Comparison of ENCODE assay signal across 8 cellular contexts in the genomic region with DNA sequence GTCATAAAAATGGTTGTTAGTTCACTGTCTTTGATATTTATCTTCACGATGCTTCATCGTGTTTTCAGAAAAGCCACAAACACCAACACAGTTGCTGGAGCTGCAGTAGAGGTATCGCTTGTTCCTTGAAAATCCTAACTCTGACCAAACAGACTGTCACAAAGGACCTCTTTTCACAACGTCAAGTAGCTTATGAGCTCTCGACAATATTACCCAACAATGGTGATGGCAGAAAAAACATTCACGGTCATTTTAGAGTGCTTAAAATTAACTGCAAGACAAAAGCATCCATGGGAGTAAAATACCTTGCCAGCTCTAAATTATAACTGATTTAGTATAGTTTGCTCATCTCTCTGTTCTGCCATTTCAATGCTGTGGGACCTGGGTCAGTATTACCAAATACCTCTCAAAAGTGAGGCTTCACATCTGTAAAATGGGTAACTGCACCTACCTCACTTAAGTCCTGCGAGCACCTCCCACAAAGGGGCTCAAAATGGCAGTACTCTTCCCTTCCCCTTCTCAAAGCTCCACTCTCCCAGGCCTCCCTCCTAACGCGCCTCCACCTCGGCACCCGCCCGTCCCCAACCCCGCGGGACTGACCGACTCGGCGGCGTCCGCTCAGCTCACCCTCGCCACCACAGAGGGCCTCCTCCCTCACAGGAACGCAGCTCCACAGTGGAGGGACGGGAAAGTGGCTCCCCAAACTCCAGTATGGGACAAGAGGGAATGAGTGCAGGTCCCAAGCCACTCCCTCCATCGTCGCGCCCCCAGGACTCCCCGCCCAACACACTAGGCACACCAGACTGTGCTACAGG. TPM values are rescaled to one million over a fixed set of nuclear protein-coding genes. Genes with fewer than 3 reads are reported as not detected.
DNase-seq lines count a peak whose midpoint lies in the region; ATAC-seq, FAIRE-seq and TF ChIP-seq lines count a peak whose summit lies in the region.

No MANE protein-coding gene starts in this region.

- peak overlapping the region; percentile 94 for H3K27ac ChIP-seq in C4-2B
- peak overlapping the region; percentile 87 for H3K27ac ChIP-seq in muscle layer of colon (ENCODE audit: low read depth, low read length)

- no peak for FAIRE-seq in RCC 7860 (lab: Jason Lieb, UNC)

- TF ChIP-seq CTCF in C4-2B (conservative IDR thresholded peaks at IDR 0.05) (no peak), epithelial cell of proximal tubule (conservative IDR thresholded peaks at IDR 0.05; ENCODE audit: low read depth, low read length) (no peak)

- H3K4me1 ChIP-seq in muscle layer of colon (ENCODE audit: insufficient read depth, low read length), result peaks cover 12% of the 10 kb centered on the region

- peak; percentile 46 for ATAC-seq in GM19035 (IDR thresholded peaks at IDR 0.05; ENCODE audit: unreplicated experiment)
- peak; percentile 39 for ATAC-seq in HG03196 (IDR thresholded peaks at IDR 0.05; ENCODE audit: unreplicated experiment)
- peak; percentile 78 for ATAC-seq in SK-N-SH treated with all-trans-retinoic acid at 6 μM for 48 hours

- H3K9me3 ChIP-seq in muscle layer of colon (ENCODE audit: low read length), result no peaks in the 10 kb centered on the region

- H3K4me3 ChIP-seq in epithelial cell of proximal tubule (ENCODE audit: low read depth, low read length) (peak overlapping the region; percentile 87), muscle layer of colon (ENCODE audit: low read depth in 1 of 2, low read length in 2 of 2) (peak overlapping the region; percentile 64 to 78)

- peaks cover 0 to 7% of the 10 kb centered on the region in 2 donors for H3K27me3 ChIP-seq in muscle layer of colon (ENCODE audit: control insufficient read depth in 1 of 2, insufficient read depth in 2 of 2, low read length in 2 of 2)

- peak overlapping the region; percentile 19 for H3K9ac ChIP-seq in muscle layer of colon (ENCODE audit: low read length)

- H3K36me3 ChIP-seq in muscle layer of colon (ENCODE audit: insufficient read depth, low read length), result no peaks in the 10 kb centered on the region

- DNase-seq in epithelial cell of proximal tubule (ENCODE audit: low read depth) (no peak), RCC 7860 (ENCODE audit: low spot score) (no peak), HPDE6-E6E7 (ENCODE audit: extremely low spot score) (no peak)

TF ChIP-seq in SK-N-SH treated with all-trans-retinoic acid at 6 μM for 48 hours, 23 proteins besides CTCF, POLR2A, EP300 and RAD21:
- TF ChIP-seq BACH2 (CRISPR knock-in tag; IDR thresholded peaks at IDR 0.05; ENCODE audit: borderline replicate concordance), result no peak
- no peak for TF ChIP-seq SNAI2 (CRISPR knock-in tag; IDR thresholded peaks at IDR 0.05)
- TF ChIP-seq ESRRG (CRISPR knock-in tag; IDR thresholded peaks at IDR 0.05), result no peak
- no peak for TF ChIP-seq ZC3H10 (CRISPR knock-in tag; IDR thresholded peaks at IDR 0.05)
- TF ChIP-seq, protein P1, sequence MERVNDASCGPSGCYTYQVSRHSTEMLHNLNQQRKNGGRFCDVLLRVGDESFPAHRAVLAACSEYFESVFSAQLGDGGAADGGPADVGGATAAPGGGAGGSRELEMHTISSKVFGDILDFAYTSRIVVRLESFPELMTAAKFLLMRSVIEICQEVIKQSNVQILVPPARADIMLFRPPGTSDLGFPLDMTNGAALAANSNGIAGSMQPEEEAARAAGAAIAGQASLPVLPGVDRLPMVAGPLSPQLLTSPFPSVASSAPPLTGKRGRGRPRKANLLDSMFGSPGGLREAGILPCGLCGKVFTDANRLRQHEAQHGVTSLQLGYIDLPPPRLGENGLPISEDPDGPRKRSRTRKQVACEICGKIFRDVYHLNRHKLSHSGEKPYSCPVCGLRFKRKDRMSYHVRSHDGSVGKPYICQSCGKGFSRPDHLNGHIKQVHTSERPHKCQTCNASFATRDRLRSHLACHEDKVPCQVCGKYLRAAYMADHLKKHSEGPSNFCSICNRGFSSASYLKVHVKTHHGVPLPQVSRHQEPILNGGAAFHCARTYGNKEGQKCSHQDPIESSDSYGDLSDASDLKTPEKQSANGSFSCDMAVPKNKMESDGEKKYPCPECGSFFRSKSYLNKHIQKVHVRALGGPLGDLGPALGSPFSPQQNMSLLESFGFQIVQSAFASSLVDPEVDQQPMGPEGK (CRISPR knock-in tag; IDR thresholded peaks at IDR 0.05; ENCODE audit: borderline replicate concordance), result no peak
- TF ChIP-seq ZFP3 (CRISPR knock-in tag; IDR thresholded peaks at IDR 0.05), result no peak
- no peak for TF ChIP-seq CSDC2 (CRISPR knock-in tag; IDR thresholded peaks at IDR 0.05)
- TF ChIP-seq RARB (CRISPR knock-in tag; IDR thresholded peaks at IDR 0.05), result no peak
- TF ChIP-seq, protein P2, sequence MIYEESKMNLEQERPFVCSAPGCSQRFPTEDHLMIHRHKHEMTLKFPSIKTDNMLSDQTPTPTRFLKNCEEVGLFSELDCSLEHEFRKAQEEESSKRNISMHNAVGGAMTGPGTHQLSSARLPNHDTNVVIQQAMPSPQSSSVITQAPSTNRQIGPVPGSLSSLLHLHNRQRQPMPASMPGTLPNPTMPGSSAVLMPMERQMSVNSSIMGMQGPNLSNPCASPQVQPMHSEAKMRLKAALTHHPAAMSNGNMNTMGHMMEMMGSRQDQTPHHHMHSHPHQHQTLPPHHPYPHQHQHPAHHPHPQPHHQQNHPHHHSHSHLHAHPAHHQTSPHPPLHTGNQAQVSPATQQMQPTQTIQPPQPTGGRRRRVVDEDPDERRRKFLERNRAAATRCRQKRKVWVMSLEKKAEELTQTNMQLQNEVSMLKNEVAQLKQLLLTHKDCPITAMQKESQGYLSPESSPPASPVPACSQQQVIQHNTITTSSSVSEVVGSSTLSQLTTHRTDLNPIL (CRISPR knock-in tag; IDR thresholded peaks at IDR 0.05; ENCODE audit: low read depth), result no peak
- no peak for TF ChIP-seq ZNF8 (CRISPR knock-in tag; IDR thresholded peaks at IDR 0.05)
- TF ChIP-seq TCF4 (CRISPR knock-in tag; IDR thresholded peaks at IDR 0.05; ENCODE audit: borderline replicate concordance), result no peak
- no peak for TF ChIP-seq ZNF565 (CRISPR knock-in tag; conservative IDR thresholded peaks at IDR 0.05; ENCODE audit: low read depth)
- TF ChIP-seq ISL1 (CRISPR knock-in tag; IDR thresholded peaks at IDR 0.05), result no peak
- TF ChIP-seq, protein P3, sequence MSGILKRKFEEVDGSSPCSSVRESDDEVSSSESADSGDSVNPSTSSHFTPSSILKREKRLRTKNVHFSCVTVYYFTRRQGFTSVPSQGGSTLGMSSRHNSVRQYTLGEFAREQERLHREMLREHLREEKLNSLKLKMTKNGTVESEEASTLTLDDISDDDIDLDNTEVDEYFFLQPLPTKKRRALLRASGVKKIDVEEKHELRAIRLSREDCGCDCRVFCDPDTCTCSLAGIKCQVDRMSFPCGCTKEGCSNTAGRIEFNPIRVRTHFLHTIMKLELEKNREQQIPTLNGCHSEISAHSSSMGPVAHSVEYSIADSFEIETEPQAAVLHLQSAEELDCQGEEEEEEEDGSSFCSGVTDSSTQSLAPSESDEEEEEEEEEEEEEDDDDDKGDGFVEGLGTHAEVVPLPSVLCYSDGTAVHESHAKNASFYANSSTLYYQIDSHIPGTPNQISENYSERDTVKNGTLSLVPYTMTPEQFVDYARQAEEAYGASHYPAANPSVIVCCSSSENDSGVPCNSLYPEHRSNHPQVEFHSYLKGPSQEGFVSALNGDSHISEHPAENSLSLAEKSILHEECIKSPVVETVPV (CRISPR knock-in tag; IDR thresholded peaks at IDR 0.05), result no peak
- TF ChIP-seq, protein P4, sequence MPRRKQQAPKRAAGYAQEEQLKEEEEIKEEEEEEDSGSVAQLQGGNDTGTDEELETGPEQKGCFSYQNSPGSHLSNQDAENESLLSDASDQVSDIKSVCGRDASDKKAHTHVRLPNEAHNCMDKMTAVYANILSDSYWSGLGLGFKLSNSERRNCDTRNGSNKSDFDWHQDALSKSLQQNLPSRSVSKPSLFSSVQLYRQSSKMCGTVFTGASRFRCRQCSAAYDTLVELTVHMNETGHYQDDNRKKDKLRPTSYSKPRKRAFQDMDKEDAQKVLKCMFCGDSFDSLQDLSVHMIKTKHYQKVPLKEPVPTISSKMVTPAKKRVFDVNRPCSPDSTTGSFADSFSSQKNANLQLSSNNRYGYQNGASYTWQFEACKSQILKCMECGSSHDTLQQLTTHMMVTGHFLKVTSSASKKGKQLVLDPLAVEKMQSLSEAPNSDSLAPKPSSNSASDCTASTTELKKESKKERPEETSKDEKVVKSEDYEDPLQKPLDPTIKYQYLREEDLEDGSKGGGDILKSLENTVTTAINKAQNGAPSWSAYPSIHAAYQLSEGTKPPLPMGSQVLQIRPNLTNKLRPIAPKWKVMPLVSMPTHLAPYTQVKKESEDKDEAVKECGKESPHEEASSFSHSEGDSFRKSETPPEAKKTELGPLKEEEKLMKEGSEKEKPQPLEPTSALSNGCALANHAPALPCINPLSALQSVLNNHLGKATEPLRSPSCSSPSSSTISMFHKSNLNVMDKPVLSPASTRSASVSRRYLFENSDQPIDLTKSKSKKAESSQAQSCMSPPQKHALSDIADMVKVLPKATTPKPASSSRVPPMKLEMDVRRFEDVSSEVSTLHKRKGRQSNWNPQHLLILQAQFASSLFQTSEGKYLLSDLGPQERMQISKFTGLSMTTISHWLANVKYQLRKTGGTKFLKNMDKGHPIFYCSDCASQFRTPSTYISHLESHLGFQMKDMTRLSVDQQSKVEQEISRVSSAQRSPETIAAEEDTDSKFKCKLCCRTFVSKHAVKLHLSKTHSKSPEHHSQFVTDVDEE (CRISPR knock-in tag; IDR thresholded peaks at IDR 0.05), result no peak

RNA-seq across cellular contexts. Expression of a gene that starts 0.5 kb away (rescaled TPM):
- 33.0 and 49.8 TPM in 2 replicates for total RNA-seq in epithelial cell of proximal tubule

RNA-seq across cellular contexts. Expression of a gene that starts 49.6 kb away (rescaled TPM):
- 90.6 and 100 TPM in 2 replicates for total RNA-seq in epithelial cell of proximal tubule

RNA-seq across cellular contexts. Expression of a gene that starts 50.0 kb away (rescaled TPM):
- total RNA-seq in epithelial cell of proximal tubule, result 16.2 and 25.7 TPM in 2 replicates
